ENCODE assay signal across 10 cellular contexts in genomic region chr1:178134061-178134460, GRCh38. TPM values are rescaled to one million over a fixed set of nuclear protein-coding genes. Genes with fewer than 3 reads are reported as not detected.
DNase-seq lines count a peak whose midpoint lies in the region; ATAC-seq, FAIRE-seq and TF ChIP-seq lines count a peak whose summit lies in the region.
"Had no signal": no experiment of that assay in that cellular context is flagged by ENCODE, and none has a peak within 500 bp of the region (broad histone marks: within the 10 kb centered on the region; RNA-seq: fewer than 3 reads in every experiment).

No MANE protein-coding gene starts in this region.

- no peaks in the 10 kb centered on the region for H3K9me3 ChIP-seq in A673 (ENCODE audit: low read depth, low read length, poor library complexity, severe bottlenecking)
- no peaks in the 10 kb centered on the region for H3K9me3 ChIP-seq in astrocyte (ENCODE audit: insufficient read depth, low read depth, low read length)
- no peaks in the 10 kb centered on the region for H3K9me3 ChIP-seq in right cardiac atrium (ENCODE audit: control insufficient read depth, low read length)
- no peaks in the 10 kb centered on the region for H3K9me3 ChIP-seq in HAP-1
- no peaks in the 10 kb centered on the region for H3K9me3 ChIP-seq in SJCRH30 (replicated peaks)

- H3K4me1 ChIP-seq in A673 (ENCODE audit: insufficient read depth, low read length, poor library complexity, severe bottlenecking) (peaks cover 5% of the 10 kb centered on the region), astrocyte (ENCODE audit: insufficient read depth, low read length) (peaks cover 7% of the 10 kb centered on the region), right cardiac atrium (ENCODE audit: control insufficient read depth, insufficient read depth, low read length) (peaks cover 3% of the 10 kb centered on the region), HAP-1 (no peaks in the 10 kb centered on the region), SJCRH30 (no peaks in the 10 kb centered on the region)

- TF ChIP-seq CTCF in A673 (conservative IDR thresholded peaks at IDR 0.05; ENCODE audit: low read depth, low read length): no peak
- no peak for TF ChIP-seq CTCF in astrocyte (IDR thresholded peaks at IDR 0.05; ENCODE audit: insufficient read depth, low read depth, low read length)

- no peaks in the 10 kb centered on the region for H4K20me1 ChIP-seq in astrocyte (ENCODE audit: insufficient read depth, low read length)

- H2AFZ ChIP-seq in astrocyte (ENCODE audit: low read depth, low read length): no peak overlapping the region

- peak overlapping the region; percentile 14 for H3K27ac Mint-ChIP-seq in astrocyte (ENCODE audit: unreplicated experiment)
- H3K27ac Mint-ChIP-seq: activated naive CD4-positive, alpha-beta T cell treated with anti-CD3 and anti-CD28 coated beads, Interleukin-2, amount 50 U/mL, for 72 hours had no signal

- peaks cover 66% of the 10 kb centered on the region for H3K79me2 ChIP-seq in astrocyte (ENCODE audit: insufficient read depth, low read length)

- POLR2A ChIA-PET in A673 (lab: Charles Lee; ENCODE audit: low non-redundant PET): no interaction called here

- H3K27ac ChIP-seq in A673 (ENCODE audit: low read depth, low read length, poor library complexity, severe bottlenecking) (no peak overlapping the region), astrocyte (ENCODE audit: low read depth, low read length) (peak overlapping the region; percentile 35), right cardiac atrium (ENCODE audit: low read length) (no peak overlapping the region), SJCRH30 (no peak overlapping the region)

- peaks cover 23% of the 10 kb centered on the region for H3K4me1 Mint-ChIP-seq in astrocyte (ENCODE audit: low read depth, unreplicated experiment)

- ATAC-seq in right cardiac atrium: peak; percentile 89 to 93
- ATAC-seq: activated naive CD4-positive, alpha-beta T cell treated with anti-CD3 and anti-CD28 coated beads, Interleukin-2, amount 50 U/mL, for 72 hours had no signal

- H3K36me3 ChIP-seq in A673 (ENCODE audit: insufficient read depth, low read length, poor library complexity, severe bottlenecking) (no peaks in the 10 kb centered on the region), astrocyte (ENCODE audit: insufficient read depth, low read length) (no peaks in the 10 kb centered on the region), HAP-1 (replicated peaks) (no peaks in the 10 kb centered on the region), SJCRH30 (no peaks in the 10 kb centered on the region)

- 48% methylated on average over 2 of the region's 2 CpGs for WGBS in right cardiac atrium

- DNase-seq in A673 (ENCODE audit: low spot score) (peak; percentile 53), astrocyte (ENCODE audit: low read depth) (peak; percentile 85), right cardiac atrium (no peak), retina (no peak), HAP-1 (ENCODE audit: low spot score in 2 of 2) (no peak), hippocampal formation (lab: John Stamatoyannopoulos, UW) (no peak), SJCRH30 (no peak)
- DNase-seq: T1000 had no signal

- peak overlapping the region; percentile 35 for H3K4me2 ChIP-seq in astrocyte (ENCODE audit: low read length)

- H3K9ac ChIP-seq in astrocyte (ENCODE audit: low read length): no peak overlapping the region

- TF ChIP-seq RAD21 in Ishikawa (IDR thresholded peaks at IDR 0.05; ENCODE audit: low read depth): no peak

- no peaks in the 10 kb centered on the region for H3K27me3 Mint-ChIP-seq in astrocyte (ENCODE audit: low read depth, unreplicated experiment)

- intact Hi-C loops in A673 (cut with micrococcal nuclease; ENCODE audit: unreplicated experiment) (no loop called here), right cardiac atrium (cut with DNase I) (no loop called here)

- FAIRE-seq in astrocyte (lab: Jason Lieb, UNC): peak; percentile 82

- no TSS peak for BruUV-seq in A673 (replicated peaks; lab: Mats Ljungman, UMichigan)

- H3K4me3 Mint-ChIP-seq in astrocyte (ENCODE audit: unreplicated experiment): no peak overlapping the region

- no peak for TF ChIP-seq EP300 in Ishikawa (IDR thresholded peaks at IDR 0.05; ENCODE audit: borderline replicate concordance)

- peaks cover 6% of the 10 kb centered on the region for H3K36me3 Mint-ChIP-seq in astrocyte (ENCODE audit: low read depth, unreplicated experiment)
- H3K36me3 Mint-ChIP-seq: activated naive CD4-positive, alpha-beta T cell treated with anti-CD3 and anti-CD28 coated beads, Interleukin-2, amount 50 U/mL, for 72 hours had no signal

- H3K4me3 ChIP-seq in A673 (ENCODE audit: low read depth, low read length, poor library complexity, severe bottlenecking) (no peak overlapping the region), astrocyte (ENCODE audit: insufficient read depth, low read depth, low read length) (no peak overlapping the region), right cardiac atrium (ENCODE audit: low read length) (no peak overlapping the region), HAP-1 (no peak overlapping the region), SJCRH30 (no peak overlapping the region)

- H3K27me3 ChIP-seq in A673 (replicated peaks; ENCODE audit: insufficient read depth, low read depth, low read length, poor library complexity) (no peaks in the 10 kb centered on the region), astrocyte (ENCODE audit: insufficient read depth, low read length) (no peaks in the 10 kb centered on the region), right cardiac atrium (ENCODE audit: control insufficient read depth, insufficient read depth) (no peaks in the 10 kb centered on the region), HAP-1 (ENCODE audit: low read depth) (no peaks in the 10 kb centered on the region), SJCRH30 (no peaks in the 10 kb centered on the region)

- H3K9me3 Mint-ChIP-seq in astrocyte (ENCODE audit: unreplicated experiment): no peaks in the 10 kb centered on the region
- H3K9me3 Mint-ChIP-seq: activated naive CD4-positive, alpha-beta T cell treated with anti-CD3 and anti-CD28 coated beads, Interleukin-2, amount 50 U/mL, for 72 hours had no signal

- CTCF ChIA-PET in A673 (lab: Charles Lee): no interaction called here

- in situ Hi-C loops in HAP-1 (cut with MboI; ENCODE audit: low sequenced_read_pairs): no loop called here

TF ChIP-seq in Ishikawa, 13 proteins besides CTCF, POLR2A, EP300 and RAD21:
- TF ChIP-seq CREB1 (IDR thresholded peaks at IDR 0.05; ENCODE audit: low read depth) (no peak), NFIC (IDR thresholded peaks at IDR 0.05) (peak; percentile 29; the same call in 1 of the 2 replicates)

RNA-seq across cellular contexts. Expression of gene RASAL2, which starts 40.2 kb away (rescaled TPM):
- 8.2 and 8.3 TPM in 2 replicates for total RNA-seq in A673 (2021)
- total RNA-seq in astrocyte: 44.2 and 45.3 TPM in 2 replicates
- total RNA-seq in right cardiac atrium: 10 to 100 TPM; 21.2 to 34.3 (median 29.6) TPM
- 6.9 TPM for polyA plus RNA-seq in right cardiac atrium
- total RNA-seq in SJCRH30 (2014; rRNA removed; shearing (Covaris generic)): 7.4 and 8.1 TPM in 2 replicates
- total RNA-seq: activated naive CD4-positive, alpha-beta T cell treated with anti-CD3 and anti-CD28 coated beads, Interleukin-2, amount 50 U/mL, for 72 hours had no signal

Comparison
In these comparisons a context has a peak if more than half of its experiments do, and no peak if none do; other contexts are left out.
1. DNase-seq: peak in A673 (single experiment) and astrocyte (single experiment); none in right cardiac atrium (0 of 3), retina (single experiment), HAP-1 (0 of 2), hippocampal formation (0 of 2) and SJCRH30 (0 of 2).